10 cellular contexts compared by ENCODE assay signal in the genomic region with DNA sequence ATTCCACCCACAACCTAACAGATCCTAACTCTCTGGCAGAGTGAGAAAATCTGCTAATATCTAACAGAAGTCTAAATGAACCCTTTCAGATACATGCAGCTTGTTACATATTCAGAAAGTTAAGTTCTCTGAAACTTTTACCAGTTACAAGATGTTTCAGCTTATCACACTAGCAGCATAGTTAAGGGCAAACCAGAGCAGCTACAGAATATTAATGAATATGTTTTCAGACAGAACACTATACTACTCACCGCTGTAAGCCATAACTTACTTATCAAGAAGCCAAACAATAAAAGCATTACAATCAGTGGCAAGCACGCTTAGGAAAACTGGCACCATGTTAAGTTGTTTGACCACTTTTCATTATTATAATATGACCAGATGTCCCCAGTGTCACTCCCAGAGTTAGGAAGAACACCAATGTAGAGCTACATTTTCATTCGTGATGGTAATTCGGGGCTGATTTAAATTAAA. TPM values are rescaled to one million over a fixed set of nuclear protein-coding genes. Genes with fewer than 3 reads are reported as not detected.
DNase-seq lines count a peak whose midpoint lies in the region; ATAC-seq and TF ChIP-seq lines count a peak whose summit lies in the region.
"Had no signal": no experiment of that assay in that cellular context is flagged by ENCODE, and none has a peak within 500 bp of the region (broad histone marks: within the 10 kb centered on the region; RNA-seq: fewer than 3 reads in every experiment).

No MANE protein-coding gene starts in this region.

- H3K4me3 Mint-ChIP-seq in activated CD8-positive, alpha-beta T cell treated with anti-CD3 and anti-CD28 coated beads for 36 hours = peak overlapping the region; percentile 34
- peak overlapping the region; percentile 90 for H3K4me3 Mint-ChIP-seq in stimulated activated effector memory CD8-positive, alpha-beta T cell treated with anti-CD3 and anti-CD28 coated beads, Interleukin-12 subunit alpha, Interleukin-12 subunit beta, amount 100 ng/mL, for 72 hours

- peaks cover 1% of the 10 kb centered on the region for H3K36me3 Mint-ChIP-seq in activated CD8-positive, alpha-beta T cell treated with anti-CD3 and anti-CD28 coated beads for 36 hours (ENCODE audit: low read depth)
- H3K36me3 Mint-ChIP-seq in stimulated activated effector memory CD8-positive, alpha-beta T cell treated with anti-CD3 and anti-CD28 coated beads, Interleukin-12 subunit alpha, Interleukin-12 subunit beta, amount 100 ng/mL, for 72 hours = peaks cover 16% of the 10 kb centered on the region

- ATAC-seq in activated CD8-positive, alpha-beta T cell treated with anti-CD3 and anti-CD28 coated beads for 36 hours = no peak
- no peak for ATAC-seq in stimulated activated effector memory CD8-positive, alpha-beta T cell treated with anti-CD3 and anti-CD28 coated beads, Interleukin-12 subunit alpha, Interleukin-12 subunit beta, amount 100 ng/mL, for 72 hours
- ATAC-seq in GM21526 (IDR thresholded peaks at IDR 0.05; ENCODE audit: low FRiP score, unreplicated experiment) = no peak
- ATAC-seq in HG03039 (IDR thresholded peaks at IDR 0.05; ENCODE audit: unreplicated experiment) = no peak

- no peaks in the 10 kb centered on the region for H3K27me3 Mint-ChIP-seq in activated CD8-positive, alpha-beta T cell treated with anti-CD3 and anti-CD28 coated beads for 36 hours

- intact Hi-C loops in activated CD8-positive, alpha-beta T cell treated with anti-CD3 and anti-CD28 coated beads for 36 hours (cut with micrococcal nuclease) = no loop called here

- DNase-seq in NCI-H82 (lab: John Stamatoyannopoulos, UW) (peak; percentile 1), NCI-H82 treated with DMSO at 0.1 percent for 48 hours (lab: John Stamatoyannopoulos, UW; ENCODE audit: unreplicated experiment) (no peak), NCI-H2081 treated with DMSO at 0.1 percent for 48 hours (lab: John Stamatoyannopoulos, UW) (no peak)
- no peak for DNase-seq in activated CD8-positive, alpha-beta T cell treated with anti-CD3 and anti-CD28 coated beads for 36 hours
- DNase-seq in stimulated activated effector memory CD8-positive, alpha-beta T cell treated with anti-CD3 and anti-CD28 coated beads, Interleukin-12 subunit alpha, Interleukin-12 subunit beta, amount 100 ng/mL, for 72 hours (ENCODE audit: low spot score in 2 of 2) = no peak
- DNase-seq: NCI-H1694, nucleus accumbens had no signal

- CTCF ChIA-PET in activated CD8-positive, alpha-beta T cell treated with anti-CD3 and anti-CD28 coated beads for 36 hours (lab: Charles Lee) = interaction anchor here (1.0 kb wide), 1 partner anchor 23 kb away, joined by 3 read pairs; no protein-coding TSS in a partner anchor

- peaks cover 68% of the 10 kb centered on the region for H3K4me1 Mint-ChIP-seq in activated CD8-positive, alpha-beta T cell treated with anti-CD3 and anti-CD28 coated beads for 36 hours (ENCODE audit: low read depth)
- peaks cover 62% of the 10 kb centered on the region for H3K4me1 Mint-ChIP-seq in stimulated activated effector memory CD8-positive, alpha-beta T cell treated with anti-CD3 and anti-CD28 coated beads, Interleukin-12 subunit alpha, Interleukin-12 subunit beta, amount 100 ng/mL, for 72 hours

- no peak overlapping the region for H3K27ac Mint-ChIP-seq in activated CD8-positive, alpha-beta T cell treated with anti-CD3 and anti-CD28 coated beads for 36 hours
- peak overlapping the region; percentile 62 for H3K27ac Mint-ChIP-seq in stimulated activated effector memory CD8-positive, alpha-beta T cell treated with anti-CD3 and anti-CD28 coated beads, Interleukin-12 subunit alpha, Interleukin-12 subunit beta, amount 100 ng/mL, for 72 hours

- H3K4me3 ChIP-seq in iPS-11a (ENCODE audit: low read depth, low read length) = peak overlapping the region; percentile 18

- TF ChIP-seq CTCF in activated CD8-positive, alpha-beta T cell treated with anti-CD3 and anti-CD28 coated beads for 36 hours (IDR thresholded peaks at IDR 0.05) = no peak

- no peaks in the 10 kb centered on the region for H3K9me3 Mint-ChIP-seq in activated CD8-positive, alpha-beta T cell treated with anti-CD3 and anti-CD28 coated beads for 36 hours
- no peaks in the 10 kb centered on the region for H3K9me3 Mint-ChIP-seq in stimulated activated effector memory CD8-positive, alpha-beta T cell treated with anti-CD3 and anti-CD28 coated beads, Interleukin-12 subunit alpha, Interleukin-12 subunit beta, amount 100 ng/mL, for 72 hours

- POLR2A ChIA-PET in activated CD8-positive, alpha-beta T cell treated with anti-CD3 and anti-CD28 coated beads for 36 hours (lab: Charles Lee) = no interaction called here

RNA-seq across cellular contexts. Expression of a gene that starts 2.7 kb away (rescaled TPM):
- total RNA-seq in activated CD8-positive, alpha-beta T cell treated with anti-CD3 and anti-CD28 coated beads for 36 hours = 10 to 100 TPM; 45.1 to 45.4 TPM
